Comparison of ENCODE assay signal across 8 cellular contexts in the genomic region with DNA sequence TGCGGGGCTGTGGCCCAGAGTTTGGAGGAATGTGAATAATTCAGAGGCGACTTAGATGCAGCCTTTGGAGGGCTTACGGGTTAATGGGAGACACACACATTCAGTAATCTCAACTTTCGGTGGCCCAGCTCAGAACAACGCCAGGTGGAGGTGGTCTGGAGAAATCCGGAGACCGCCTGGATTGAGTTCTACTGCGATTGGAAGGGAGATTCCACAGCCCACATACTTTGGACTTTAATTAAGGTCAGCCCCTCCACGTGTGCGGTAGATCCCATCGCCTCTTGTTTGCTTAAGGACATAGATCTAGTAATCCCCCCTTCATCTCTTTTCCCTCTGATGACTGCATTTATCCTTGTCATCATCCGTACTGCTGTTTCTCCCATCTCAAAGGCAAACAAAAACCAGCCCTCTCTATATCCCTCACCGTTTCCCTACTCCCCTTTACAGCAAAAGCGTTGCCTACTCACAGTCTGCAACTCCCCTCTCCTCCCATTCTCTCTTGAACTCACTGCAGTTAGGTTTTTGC. TPM values are rescaled to one million over a fixed set of nuclear protein-coding genes. Genes with fewer than 3 reads are reported as not detected.
DNase-seq lines count a peak whose midpoint lies in the region; ATAC-seq, FAIRE-seq and TF ChIP-seq lines count a peak whose summit lies in the region.

No MANE protein-coding gene starts in this region.

- peak overlapping the region; percentile 81 to 83 for H3K27ac ChIP-seq in A549
- peak overlapping the region; percentile 84 to 90 (median 88) for H3K27ac ChIP-seq in Peyer's patch

- DNase-seq in A549 (ENCODE audit: low read depth in 1 of 2, low spot score in 1 of 2), result no peak
- DNase-seq in Peyer's patch, result no peak
- DNase-seq in epithelial cell of proximal tubule (ENCODE audit: low read depth), result no peak
- DNase-seq in omental fat pad (ENCODE audit: low spot score), result no peak
- no peak for DNase-seq in stimulated activated CD4-positive, alpha-beta T cell treated with anti-CD3 and anti-CD28 coated beads, Interleukin-12 subunit alpha, Interleukin-12 subunit beta, amount 100 ng/mL, for 4 hours
- DNase-seq in islet precursor cell, result no peak

- TF ChIP-seq POLR2A in A549 (IDR thresholded peaks at IDR 0.05; ENCODE audit: low read length), result no peak
- no peak for TF ChIP-seq POLR2A in Peyer's patch (IDR thresholded peaks at IDR 0.05)

- no peaks in the 10 kb centered on the region for H3K27me3 ChIP-seq in Peyer's patch

- peaks cover 0 to 20% (median 0%) of the 10 kb centered on the region in 3 donors for H3K36me3 ChIP-seq in Peyer's patch

- ATAC-seq in A549 (peak; percentile 27 to 28), GM19023 (IDR thresholded peaks at IDR 0.05; ENCODE audit: unreplicated experiment) (peak; percentile 1), omental fat pad (ENCODE audit: low FRiP score) (peak; percentile 2), GM19455 (IDR thresholded peaks at IDR 0.05; ENCODE audit: unreplicated experiment) (no peak)

- WGBS in A549 (ENCODE audit: missing lambda C conversion rate), result under 1% methylated on average over 14 of the region's 14 CpGs

- TF ChIP-seq CTCF in A549 (IDR thresholded peaks at IDR 0.05) (no peak), Peyer's patch (IDR thresholded peaks at IDR 0.05) (no peak), epithelial cell of proximal tubule (conservative IDR thresholded peaks at IDR 0.05; ENCODE audit: low read depth, low read length) (no peak), omental fat pad (IDR thresholded peaks at IDR 0.05) (no peak)

- TF ChIP-seq EP300 in A549 (IDR thresholded peaks at IDR 0.05), result no peak

- no peak for TF ChIP-seq RAD21 in A549 (conservative IDR thresholded peaks at IDR 0.05 in 1 of 2, IDR thresholded peaks at IDR 0.05 in 1 of 2)

- H3K9me3 ChIP-seq in A549 (no peaks in the 10 kb centered on the region), Peyer's patch (no peaks in the 10 kb centered on the region)

- peak overlapping the region; percentile 79 for H3K4me3 ChIP-seq in A549
- peak overlapping the region; percentile 63 to 91 (median 71) for H3K4me3 ChIP-seq in Peyer's patch
- peak overlapping the region; percentile 98 for H3K4me3 ChIP-seq in epithelial cell of proximal tubule (ENCODE audit: low read depth, low read length)

- CTCF ChIA-PET in A549 (lab: Yijun Ruan, JAX), result interaction anchor here (1.0 kb wide), 1 partner anchor 19 kb away, joined by 3 read pairs; no protein-coding TSS in a partner anchor

- POLR2A ChIA-PET in A549 (lab: Yijun Ruan, JAX), result interaction anchor here (0.5 to 1.6 kb wide), 7 partner anchors 9 to 256 kb away, joined by 3 to 10 read pairs (median 3); partner anchors contain the start of genes MARCKSL1 and RBBP4

- peaks cover 17% of the 10 kb centered on the region for H3K4me1 ChIP-seq in A549
- H3K4me1 ChIP-seq in Peyer's patch, result peaks cover 0 to 23% (median 3%) of the 10 kb centered on the region in 4 donors

- no peak for FAIRE-seq in A549 (lab: Jason Lieb, UNC)

- peak overlapping the region; percentile 91 for H3K4me2 ChIP-seq in A549

TF ChIP-seq in A549, 52 proteins besides CTCF, POLR2A, EP300 and RAD21:
- no peak for TF ChIP-seq FOXS1 (CRISPR knock-in tag; IDR thresholded peaks at IDR 0.05)
- no peak for TF ChIP-seq CBX8 (IDR thresholded peaks at IDR 0.05)
- TF ChIP-seq ZC3H11A (IDR thresholded peaks at IDR 0.05), result no peak
- no peak for TF ChIP-seq KDM1A (IDR thresholded peaks at IDR 0.05; ENCODE audit: low read depth)

RNA-seq across cellular contexts. Expression of gene BSDC1, which starts 0.7 kb away (rescaled TPM):
- polyA plus RNA-seq in A549 (2011; rRNA removed) (19.9 and 26.1 TPM in 2 replicates), A549 (2017; fragmentation: RNase III; extraction: RNeasy Plus Mini Kit Qiagen cat#74134 plus additional on column Dnase treatment) (18.8 to 22.7 TPM (median 21.0 TPM) in 3 replicates)
- 14.4 and 18.0 TPM in 2 replicates for polyA plus RNA-seq in A549 (2012; cell fraction: cytosol; rRNA removed)
- 29.1 and 35.3 TPM in 2 replicates for polyA plus RNA-seq in A549 (2012; cell fraction: nucleus; rRNA removed)
- polyA minus RNA-seq in A549 (2011; rRNA and poly(A)+ RNA removed), result 26.9 and 33.3 TPM in 2 replicates
- total RNA-seq in Peyer's patch (100 to 1,000 TPM in 3 of 4 donors, 10 to 100 TPM in 1; 89.1 to 140 (median 109) TPM), epithelial cell of proximal tubule (56.7 and 61.1 TPM in 2 replicates), omental fat pad (10 to 100 TPM; 51.9 to 73.1 (median 69.5) TPM)

RNA-seq across cellular contexts. Expression of gene TSSK3, which starts 32.6 kb away (rescaled TPM):
- 0.31 and 0.65 TPM in 2 replicates for polyA plus RNA-seq in A549 (2011; rRNA removed)
- 0.21 and 0.30 TPM in 2 replicates for polyA plus RNA-seq in A549 (2012; cell fraction: cytosol; rRNA removed)
- polyA plus RNA-seq in A549 (2012; cell fraction: nucleus; rRNA removed), result 1.1 and 1.3 TPM in 2 replicates
- polyA plus RNA-seq in A549 (2017; fragmentation: RNase III; extraction: RNeasy Plus Mini Kit Qiagen cat#74134 plus additional on column Dnase treatment), result 0.14 to 0.37 TPM (median 0.15 TPM) in 3 replicates
- polyA minus RNA-seq in A549 (2011; rRNA and poly(A)+ RNA removed), result 0.62 and 1.6 TPM in 2 replicates
- total RNA-seq in Peyer's patch, result 1 to 10 TPM in 1 of 4 donors, not detected in 3; 5.2 TPM
- total RNA-seq in epithelial cell of proximal tubule, result 0.58 TPM in 1 of 2 replicates, not detected in the other
- total RNA-seq in omental fat pad, result under 1 TPM in 1 of 4 donors, not detected in 3; 0.48 TPM

RNA-seq across cellular contexts. Expression of gene FAM229A, which starts 32.7 kb away (rescaled TPM):
- 3.5 and 3.6 TPM in 2 replicates for polyA plus RNA-seq in A549 (2011; rRNA removed)
- polyA plus RNA-seq in A549 (2012; cell fraction: cytosol; rRNA removed), result 4.2 and 6.8 TPM in 2 replicates
- polyA plus RNA-seq in A549 (2012; cell fraction: nucleus; rRNA removed), result 53.9 and 58.6 TPM in 2 replicates
- polyA plus RNA-seq in A549 (2017; fragmentation: RNase III; extraction: RNeasy Plus Mini Kit Qiagen cat#74134 plus additional on column Dnase treatment), result 3.5 to 5.6 TPM (median 4.4 TPM) in 3 replicates
- polyA minus RNA-seq in A549 (2011; rRNA and poly(A)+ RNA removed), result 2.1 TPM in 2 replicates
- total RNA-seq in Peyer's patch, result 10 to 100 TPM; 15.7 to 44.5 (median 25.6) TPM
- total RNA-seq in epithelial cell of proximal tubule, result 1.7 and 11.7 TPM in 2 replicates
- total RNA-seq in omental fat pad, result 10 to 100 TPM in 1 of 4 donors, 1 to 10 TPM in 3; 2.5 to 13.4 (median 5.4) TPM

RNA-seq across cellular contexts. Expression of gene MARCKSL1, which starts 58.9 kb away (rescaled TPM):
- polyA plus RNA-seq in A549 (2011; rRNA removed) (73.2 and 89.4 TPM in 2 replicates), A549 (2017; fragmentation: RNase III; extraction: RNeasy Plus Mini Kit Qiagen cat#74134 plus additional on column Dnase treatment) (44.6 to 62.6 TPM (median 57.7 TPM) in 3 replicates)
- polyA plus RNA-seq in A549 (2012; cell fraction: cytosol; rRNA removed), result 88.2 and 105 TPM in 2 replicates
- polyA plus RNA-seq in A549 (2012; cell fraction: nucleus; rRNA removed), result 39.5 and 51.9 TPM in 2 replicates
- polyA minus RNA-seq in A549 (2011; rRNA and poly(A)+ RNA removed), result 38.8 and 49.1 TPM in 2 replicates
- total RNA-seq in Peyer's patch (10 to 100 TPM; 19.1 to 51.2 (median 35.9) TPM), epithelial cell of proximal tubule (190 and 199 TPM in 2 replicates), omental fat pad (10 to 100 TPM; 29.5 to 61.0 (median 42.7) TPM)
